20 cellular contexts compared by ENCODE assay signal in the genomic region with DNA sequence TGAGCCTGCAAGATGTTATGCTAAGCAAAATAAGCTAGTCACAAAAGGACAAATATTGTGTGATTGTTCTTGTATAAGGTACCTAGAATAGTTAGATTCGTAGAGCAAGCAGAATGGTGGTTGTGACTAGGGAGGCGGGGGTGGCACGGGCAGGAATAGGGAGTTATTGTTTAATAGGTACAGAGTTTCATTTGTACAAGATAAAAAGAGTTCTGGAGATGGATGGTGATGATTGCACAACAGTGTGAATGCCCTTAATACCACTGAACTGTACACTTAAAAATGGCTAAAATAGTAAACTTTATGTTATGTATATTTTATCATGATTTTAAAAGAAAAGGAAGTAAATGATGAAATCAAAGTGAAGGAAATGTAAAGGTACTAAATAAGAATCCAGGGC. TPM values are rescaled to one million over a fixed set of nuclear protein-coding genes. Genes with fewer than 3 reads are reported as not detected.
DNase-seq lines count a peak whose midpoint lies in the region; ATAC-seq, FAIRE-seq and TF ChIP-seq lines count a peak whose summit lies in the region.
"Had no signal": no experiment of that assay in that cellular context is flagged by ENCODE, and none has a peak within 500 bp of the region (broad histone marks: within the 10 kb centered on the region; RNA-seq: fewer than 3 reads in every experiment).

No MANE protein-coding gene starts in this region.

- BruUV-seq in K562 (replicated peaks; lab: Mats Ljungman, UMichigan) = no TSS peak

- H3K36me3 ChIP-seq in K562 (ENCODE audit: control insufficient read depth, insufficient read depth, low read length) = peaks cover 74% of the 10 kb centered on the region
- peaks cover 9 to 20% (median 15%) of the 10 kb centered on the region in 4 donors for H3K36me3 ChIP-seq in liver (ENCODE audit: control insufficient read depth in 4 of 4, insufficient read depth in 3 of 4, low read depth in 1 of 4, low read length in 3 of 4)
- peaks cover 33% of the 10 kb centered on the region for H3K36me3 ChIP-seq in CD4-positive, alpha-beta memory T cell (ENCODE audit: insufficient read depth, low read length)
- H3K36me3 ChIP-seq: BE2C had no signal

- TF ChIP-seq RAD21 in K562 (CRISPR knock-in tag; conservative IDR thresholded peaks at IDR 0.05 in 1 of 2, IDR thresholded peaks at IDR 0.05 in 1 of 2) (no peak), liver (IDR thresholded peaks at IDR 0.05) (no peak)

- H3K4me1 ChIP-seq in K562 (replicated peaks in 1 of 2; ENCODE audit: control insufficient read depth in 2 of 2, insufficient read depth in 2 of 2, low read length in 2 of 2) (peaks cover 0 to 12% of the 10 kb centered on the region in 2 experiments; a peak in 3 of 5 replicates), liver (ENCODE audit: control insufficient read depth in 4 of 4, insufficient read depth in 4 of 4, low read length in 3 of 4) (peaks cover 7 to 29% (median 23%) of the 10 kb centered on the region in 4 donors)
- H3K4me1 ChIP-seq in CD4-positive, alpha-beta memory T cell (ENCODE audit: insufficient read depth, low read length) = no peaks in the 10 kb centered on the region
- H3K4me1 ChIP-seq: BE2C had no signal

- no peak for DNase-seq in K562 (ENCODE audit: extremely low read depth in 1 of 4, low spot score in 3 of 4)
- no peak for DNase-seq in activated CD4-positive, CD25-positive, alpha-beta regulatory T cell treated with anti-CD3 and anti-CD28 coated beads, Interleukin-2, amount 50 U/mL, for 72 hours
- no peak for DNase-seq in CD4-positive, alpha-beta memory T cell
- DNase-seq: BE2C; CD8-positive, alpha-beta T cell; COR-L47; DMS153; DMS79 treated with DMSO at 0.1 percent for 48 hours; EL; H7 had no signal

- TF ChIP-seq EP300 in K562 (IDR thresholded peaks at IDR 0.05; ENCODE audit: low read length) = no peak

- no peaks in the 10 kb centered on the region for H3K9me3 Mint-ChIP-seq in CD4-positive, alpha-beta memory T cell
- H3K9me3 Mint-ChIP-seq: CD8-positive, alpha-beta T cell; GM23338 had no signal

- H3K79me2 ChIP-seq in K562 (ENCODE audit: control insufficient read depth, insufficient read depth, low read length) = no peaks in the 10 kb centered on the region

- no peak for TF ChIP-seq POLR2A in K562 (conservative IDR thresholded peaks at IDR 0.05)

- H3K27ac ChIP-seq in K562 (ENCODE audit: extremely low read depth, low read depth, low read length) (no peak overlapping the region), liver (ENCODE audit: low read depth in 1 of 2, low read length in 2 of 2) (peak overlapping the region; percentile 6 to 19)
- H3K27ac ChIP-seq in CD4-positive, alpha-beta memory T cell (ENCODE audit: low read depth, low read length) = no peak overlapping the region
- H3K27ac ChIP-seq: A549, C4-2B had no signal

- no peaks in the 10 kb centered on the region; the same call in 1 of the 2 replicates for H4K20me1 ChIP-seq in K562 (replicated peaks; ENCODE audit: control insufficient read depth, insufficient read depth, low read length)

- POLR2A ChIA-PET in K562 (lab: Yijun Ruan, JAX) = no interaction called here
- POLR2A ChIA-PET in CD4-positive, alpha-beta memory T cell (lab: Charles Lee; ENCODE audit: partially characterized antibody) = no interaction called here

- H3K4me1 Mint-ChIP-seq in CD4-positive, alpha-beta memory T cell = no peaks in the 10 kb centered on the region

- no peak for FAIRE-seq in K562 (lab: Jason Lieb, UNC)
- FAIRE-seq: A549, D721Med, G401.6, GM12891 had no signal

- H3K9me1 ChIP-seq in K562 (ENCODE audit: control insufficient read depth, insufficient read depth, low read length) = no peaks in the 10 kb centered on the region

- in situ Hi-C loops in K562 (cut with MboI) = no loop called here

- no peak overlapping the region for H3K4me2 ChIP-seq in K562 (ENCODE audit: insufficient read depth, low read length)
- H3K4me2 ChIP-seq: A549, GM23338 had no signal

- 87% methylated on average over 3 of the region's 3 CpGs for WGBS in K562 (ENCODE audit: insufficient coverage, low coverage, missing lambda C conversion rate)
- WGBS in liver = 34% methylated on average over 3 of the region's 3 CpGs

- TF ChIP-seq CTCF in K562 (IDR thresholded peaks at IDR 0.05 in 2 of 3, conservative IDR thresholded peaks at IDR 0.05 in 1 of 3; ENCODE audit: insufficient read depth in 2 of 3, low read depth in 1 of 3, low read length in 3 of 3) (no peak), liver (IDR thresholded peaks at IDR 0.05; ENCODE audit: low read depth, low read length, missing input control) (no peak)

- H3K27me3 ChIP-seq in K562 (ENCODE audit: control insufficient read depth in 2 of 2, insufficient read depth in 2 of 2, low read length in 2 of 2) = no peaks in the 10 kb centered on the region
- no peaks in the 10 kb centered on the region for H3K27me3 ChIP-seq in liver (ENCODE audit: control insufficient read depth in 4 of 4, insufficient read depth in 4 of 4, low read length in 3 of 4)
- no peaks in the 10 kb centered on the region for H3K27me3 ChIP-seq in CD4-positive, alpha-beta memory T cell (ENCODE audit: insufficient read depth, low read length)
- H3K27me3 ChIP-seq: BE2C had no signal

- H3K36me3 Mint-ChIP-seq in CD4-positive, alpha-beta memory T cell = peaks cover 40 to 64% of the 10 kb centered on the region in 2 donors

- no peak overlapping the region for H2AFZ ChIP-seq in K562 (ENCODE audit: low read depth, low read length)
- H2AFZ ChIP-seq: GM23338 had no signal

- H3K27ac Mint-ChIP-seq in CD4-positive, alpha-beta memory T cell = peak overlapping the region in 1 of 7 donors; percentile 69
- H3K27ac Mint-ChIP-seq: CD8-positive, alpha-beta T cell; GM23338 had no signal

- H3K9ac ChIP-seq in K562 (ENCODE audit: insufficient read depth in 1 of 2, low read depth in 2 of 2, low read length in 2 of 2) = no peak overlapping the region
- H3K9ac ChIP-seq in liver (ENCODE audit: low read depth in 1 of 2, low read length in 2 of 2) = no peak overlapping the region

- CTCF ChIA-PET in K562 (lab: Yijun Ruan, JAX; ENCODE audit: low intra/inter-chr PET ratio) = no interaction called here
- CTCF ChIA-PET in CD4-positive, alpha-beta memory T cell (lab: Charles Lee; ENCODE audit: partially characterized antibody) = no interaction called here

- H3K9me3 ChIP-seq in K562 (replicated peaks; ENCODE audit: control insufficient read depth, insufficient read depth, low read depth, low read length) (no peaks in the 10 kb centered on the region), liver (ENCODE audit: control insufficient read depth in 4 of 4, low read length in 3 of 4) (no peaks in the 10 kb centered on the region)
- no peaks in the 10 kb centered on the region for H3K9me3 ChIP-seq in CD4-positive, alpha-beta memory T cell (ENCODE audit: control insufficient read depth in 1 of 2, low read length in 2 of 2)
- H3K9me3 ChIP-seq: A549, BE2C had no signal

- ATAC-seq in K562 = no peak
- ATAC-seq in GM18519 (IDR thresholded peaks at IDR 0.05; ENCODE audit: low FRiP score, unreplicated experiment) = no peak
- ATAC-seq: CD8-positive, alpha-beta T cell; GM23338 had no signal

- H3K27me3 Mint-ChIP-seq in CD4-positive, alpha-beta memory T cell = no peaks in the 10 kb centered on the region

- H3K4me3 Mint-ChIP-seq in CD4-positive, alpha-beta memory T cell = no peak overlapping the region
- H3K4me3 Mint-ChIP-seq: CD8-positive, alpha-beta T cell; GM23338 had no signal

- intact Hi-C loops in K562 (cut with micrococcal nuclease) = no loop called here
- intact Hi-C loops in CD4-positive, alpha-beta memory T cell (cut with micrococcal nuclease) = no loop called here

- no peak overlapping the region for H3K4me3 ChIP-seq in K562
- H3K4me3 ChIP-seq in liver (ENCODE audit: low read depth in 1 of 3, low read length in 3 of 3) = no peak overlapping the region
- H3K4me3 ChIP-seq in CD4-positive, alpha-beta memory T cell (ENCODE audit: low read length in 2 of 2) = no peak overlapping the region
- H3K4me3 ChIP-seq: A549, GM23338 had no signal

RNA-seq across cellular contexts. Expression of a gene that starts 20.6 kb away (rescaled TPM):
- 17.8 and 28.0 TPM in 2 replicates for total RNA-seq in K562 (2011; cell fraction: chromatin; rRNA removed; ENCODE audit: low replicate concordance)
- total RNA-seq in K562 (2011; cell fraction: nucleolus; rRNA removed) = 12.8 and 13.8 TPM in 2 replicates
- total RNA-seq in K562 (2011; cell fraction: nucleoplasm; rRNA removed) = 15.5 and 17.3 TPM in 2 replicates
- total RNA-seq in K562 (2014; rRNA removed) (26.0 and 26.2 TPM in 2 replicates), K562 (2014; rRNA removed; fragmentation: Illumina TruSeq; extraction: Trizol) (39.0 and 45.4 TPM in 2 replicates), K562 (2015; rRNA removed; fragmentation: Illumina TruSeq; extraction: Trizol) (35.0 and 35.5 TPM in 2 replicates), K562 (2021) (40.1 and 42.7 TPM in 2 replicates), liver (10 to 100 TPM in 1 of 2 donors, 1 to 10 TPM in 1; 9.8 to 10.4 TPM)
- polyA plus RNA-seq in K562 (2011; rRNA removed) (51.9 and 64.1 TPM in 2 replicates), K562 (2014; fragmentation: Illumina TruSeq; extraction: Trizol) (42.0 and 42.9 TPM in 2 replicates), K562 (2014; fragmentation: Nextera tagmentation; extraction: Ambion mirVana) (10 to 100 TPM; 17.3 to 19.1 TPM), K562 (2014; rRNA removed) (33.6 and 35.2 TPM in 2 replicates), liver (10 to 100 TPM; 11.4 to 14.8 TPM)
- 28.3 and 36.7 TPM in 2 replicates for polyA plus RNA-seq in K562 (2011; cell fraction: cytosol; rRNA removed)
- 17.0 and 23.4 TPM in 2 replicates for polyA plus RNA-seq in K562 (2011; cell fraction: nucleus; rRNA removed)
- 39.1 and 44.1 TPM in 2 replicates for polyA plus RNA-seq in K562 (2012)
- 39.8 and 45.6 TPM in 2 replicates for polyA minus RNA-seq in K562 (2011; rRNA and poly(A)+ RNA removed)
- 24.0 and 25.1 TPM in 2 replicates for polyA minus RNA-seq in K562 (2011; cell fraction: cytosol; rRNA and poly(A)+ RNA removed)
- 5.8 and 14.1 TPM in 2 replicates for polyA minus RNA-seq in K562 (2011; cell fraction: nucleus; rRNA and poly(A)+ RNA removed)
- total RNA-seq in CD4-positive, alpha-beta memory T cell = 1 to 10 TPM; 7.3 to 8.7 TPM
- 1 to 10 TPM; 4.7 to 8.4 TPM for polyA plus RNA-seq in CD4-positive, alpha-beta memory T cell

RNA-seq across cellular contexts. Expression of a gene that starts 21.3 kb away (rescaled TPM):
- total RNA-seq in K562 (2011; cell fraction: chromatin; rRNA removed; ENCODE audit: low replicate concordance) = 66.3 and 178 TPM in 2 replicates
- total RNA-seq in K562 (2011; cell fraction: nucleolus; rRNA removed) = 42.0 and 52.9 TPM in 2 replicates
- total RNA-seq in K562 (2011; cell fraction: nucleoplasm; rRNA removed) = 98.8 and 143 TPM in 2 replicates
- 167 and 181 TPM in 2 replicates for total RNA-seq in K562 (2014; rRNA removed)
- total RNA-seq in K562 (2014; rRNA removed; fragmentation: Illumina TruSeq; extraction: Trizol) = 147 and 167 TPM in 2 replicates
- 189 and 209 TPM in 2 replicates for total RNA-seq in K562 (2015; rRNA removed; fragmentation: Illumina TruSeq; extraction: Trizol)
- total RNA-seq in K562 (2021) = 93.6 and 94.4 TPM in 2 replicates
- 110 and 150 TPM in 2 replicates for polyA plus RNA-seq in K562 (2011; rRNA removed)
- 16.5 and 38.3 TPM in 2 replicates for polyA plus RNA-seq in K562 (2011; cell fraction: cytosol; rRNA removed)
- polyA plus RNA-seq in K562 (2011; cell fraction: nucleus; rRNA removed) = 68.4 and 110 TPM in 2 replicates
- polyA plus RNA-seq in K562 (2012) = 81.2 and 153 TPM in 2 replicates
- 153 and 157 TPM in 2 replicates for polyA plus RNA-seq in K562 (2014; fragmentation: Illumina TruSeq; extraction: Trizol)
- polyA plus RNA-seq in K562 (2014; fragmentation: Nextera tagmentation; extraction: Ambion mirVana) = 100 to 1,000 TPM; 168 to 178 TPM
- polyA plus RNA-seq in K562 (2014; rRNA removed) = 202 and 206 TPM in 2 replicates
- 39.2 and 55.5 TPM in 2 replicates for polyA minus RNA-seq in K562 (2011; rRNA and poly(A)+ RNA removed)
- 14.8 and 15.3 TPM in 2 replicates for polyA minus RNA-seq in K562 (2011; cell fraction: cytosol; rRNA and poly(A)+ RNA removed)
- polyA minus RNA-seq in K562 (2011; cell fraction: nucleus; rRNA and poly(A)+ RNA removed) = 39.7 and 75.0 TPM in 2 replicates
- 10 to 100 TPM; 13.0 to 18.3 TPM for total RNA-seq in liver
- 10 to 100 TPM in 1 of 2 donors, 1 to 10 TPM in 1; 8.6 to 37.4 TPM for polyA plus RNA-seq in liver
- 10 to 100 TPM; 47.2 to 50.3 TPM for total RNA-seq in CD4-positive, alpha-beta memory T cell
- polyA plus RNA-seq in CD4-positive, alpha-beta memory T cell = 10 to 100 TPM; 45.5 to 65.4 TPM

RNA-seq across cellular contexts. Expression of a gene that starts 51.2 kb away (rescaled TPM):
- total RNA-seq in K562 (2011; cell fraction: chromatin; rRNA removed; ENCODE audit: low replicate concordance) = not detected in 2 replicates
- total RNA-seq in K562 (2011; cell fraction: nucleolus; rRNA removed) = not detected in 2 replicates
- not detected in 2 replicates for total RNA-seq in K562 (2011; cell fraction: nucleoplasm; rRNA removed)
- total RNA-seq in K562 (2014; rRNA removed) (not detected in 2 replicates), K562 (2014; rRNA removed; fragmentation: Illumina TruSeq; extraction: Trizol) (not detected in 2 replicates), K562 (2015; rRNA removed; fragmentation: Illumina TruSeq; extraction: Trizol) (not detected in 2 replicates), K562 (2021) (not detected in 2 replicates), liver (not detected)
- polyA plus RNA-seq in K562 (2011; rRNA removed) (not detected in 2 replicates), K562 (2014; fragmentation: Illumina TruSeq; extraction: Trizol) (not detected in 2 replicates), K562 (2014; fragmentation: Nextera tagmentation; extraction: Ambion mirVana) (not detected), K562 (2014; rRNA removed) (not detected in 2 replicates), liver (not detected)
- polyA plus RNA-seq in K562 (2011; cell fraction: cytosol; rRNA removed) = not detected in 2 replicates
- polyA plus RNA-seq in K562 (2011; cell fraction: nucleus; rRNA removed) = not detected in 2 replicates
- polyA plus RNA-seq in K562 (2012) = not detected in 2 replicates
- not detected in 2 replicates for polyA minus RNA-seq in K562 (2011; rRNA and poly(A)+ RNA removed)
- polyA minus RNA-seq in K562 (2011; cell fraction: cytosol; rRNA and poly(A)+ RNA removed) = not detected in 2 replicates
- polyA minus RNA-seq in K562 (2011; cell fraction: nucleus; rRNA and poly(A)+ RNA removed) = not detected in 2 replicates
- not detected for total RNA-seq in CD4-positive, alpha-beta memory T cell
- polyA plus RNA-seq in CD4-positive, alpha-beta memory T cell = not detected
- total RNA-seq: CD8-positive, alpha-beta T cell; GM23338; H7; HT1080 had no signal
- polyA plus RNA-seq: AG04450, GM23338 had no signal

Comparison
In these comparisons a context has a peak if more than half of its experiments do, and no peak if none do; other contexts are left out.
1. H3K27ac ChIP-seq: peak in liver (2 of 2); none in K562 (single experiment) and CD4-positive, alpha-beta memory T cell (single experiment).